ENCODE assay signal across 23 cellular contexts in the genomic region with DNA sequence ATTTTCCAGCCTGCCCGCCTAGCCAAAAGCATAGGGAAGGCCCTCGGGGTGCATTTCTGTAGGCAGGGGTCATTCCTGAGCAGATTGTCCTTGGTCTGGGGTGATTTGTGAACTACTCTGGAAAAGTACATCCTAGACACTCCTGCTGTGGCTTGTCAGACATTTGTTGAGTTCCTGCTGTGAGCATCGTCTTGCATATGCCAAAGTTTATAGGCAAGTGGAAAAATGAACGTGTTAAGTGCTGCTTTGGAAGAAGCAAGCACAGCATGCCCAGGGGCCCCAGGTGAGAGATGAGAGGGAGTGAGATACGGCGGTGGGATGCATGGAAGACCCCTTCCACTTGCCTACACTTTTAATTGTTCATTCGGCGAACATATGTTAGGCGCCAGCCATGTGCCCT.
"Had no signal": no experiment of that assay in that cellular context is flagged by ENCODE, and none has a peak within 500 bp of the region (broad histone marks: within the 10 kb centered on the region; RNA-seq: fewer than 3 reads in every experiment).

No MANE protein-coding gene starts in this region.

- H3K27me3 ChIP-seq: ascending aorta, body of pancreas, SJCRH30 had no signal

- H3K4me3 ChIP-seq: ascending aorta, body of pancreas, SJCRH30 had no signal

- DNase-seq: activated CD4-positive, alpha-beta memory T cell treated with anti-CD3 and anti-CD28 coated beads for 36 hours; activated CD4-positive, alpha-beta T cell treated with anti-CD3 and anti-CD28 coated beads, Interleukin-2, amount 10 ng/mL, durations not matched to agents 7 days and 5 days; activated CD4-positive, CD25-positive, alpha-beta regulatory T cell; activated effector memory CD4-positive, alpha-beta T cell treated with Interleukin-2 at 50 U/mL for 16 hours; activated naive CD4-positive, alpha-beta T cell; activated naive CD8-positive, alpha-beta T cell treated with anti-CD3 and anti-CD28 coated beads, Interleukin-2, amount 50 U/mL, for 24 hours; activated T-cell treated with anti-CD3 and anti-CD28 coated beads, Interleukin-2, amount 50 U/mL, for 24 hours; amniotic stem cell; body of pancreas; KBM-7; NCI-H1048; NCI-H2029; NCI-H226; NCI-H526; NCI-H82; OCI-M1; Right ventricle myocardium superior; SJCRH30; SK-N-SH; T-helper 1 cell had no signal

- H3K4me2 ChIP-seq: SK-N-SH had no signal

- H3K9me2 ChIP-seq: SK-N-SH had no signal

- H3K36me3 ChIP-seq: SJCRH30 had no signal

- H3K9ac ChIP-seq: SK-N-SH had no signal

- H3K27ac ChIP-seq: ascending aorta, body of pancreas, RWPE1, SJCRH30, VCaP had no signal

- H3K9me3 ChIP-seq: ascending aorta, body of pancreas, SJCRH30, SK-N-SH had no signal

- H3K4me1 ChIP-seq: ascending aorta, body of pancreas had no signal
